Comparison of ENCODE assay signal across 1 cellular context in the genomic region with DNA sequence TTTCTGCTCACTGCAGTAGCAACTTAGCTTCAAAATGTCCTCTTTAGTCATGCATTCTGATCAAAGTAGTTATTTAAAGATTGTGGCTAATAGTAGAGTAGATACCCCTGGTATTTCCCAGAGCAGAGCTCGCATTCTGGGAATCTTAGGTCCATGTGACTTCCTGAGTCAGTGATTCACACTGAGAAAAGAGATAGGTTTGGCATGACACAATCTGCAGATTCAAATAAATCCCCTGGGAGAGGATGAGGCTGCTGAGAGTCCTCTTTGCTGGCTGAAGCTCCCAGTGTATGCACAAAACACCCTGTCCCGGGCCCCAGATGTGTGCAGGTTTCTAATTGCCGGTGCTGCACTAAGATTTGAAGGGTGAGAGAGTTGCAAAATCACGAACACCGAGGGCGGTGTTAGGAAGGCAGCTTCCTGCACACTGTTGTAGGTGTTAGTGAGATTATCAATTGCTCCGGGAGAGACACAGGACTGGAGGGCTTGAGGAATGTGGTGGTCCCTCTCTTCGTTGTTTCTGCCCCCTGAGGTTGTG.
TF ChIP-seq lines count a peak whose summit lies in the region.

No MANE protein-coding gene starts in this region.

TF ChIP-seq in GM23338, 12 proteins besides CTCF, POLR2A, EP300 and RAD21 (continued from another document):
- TF ChIP-seq, protein P1, sequence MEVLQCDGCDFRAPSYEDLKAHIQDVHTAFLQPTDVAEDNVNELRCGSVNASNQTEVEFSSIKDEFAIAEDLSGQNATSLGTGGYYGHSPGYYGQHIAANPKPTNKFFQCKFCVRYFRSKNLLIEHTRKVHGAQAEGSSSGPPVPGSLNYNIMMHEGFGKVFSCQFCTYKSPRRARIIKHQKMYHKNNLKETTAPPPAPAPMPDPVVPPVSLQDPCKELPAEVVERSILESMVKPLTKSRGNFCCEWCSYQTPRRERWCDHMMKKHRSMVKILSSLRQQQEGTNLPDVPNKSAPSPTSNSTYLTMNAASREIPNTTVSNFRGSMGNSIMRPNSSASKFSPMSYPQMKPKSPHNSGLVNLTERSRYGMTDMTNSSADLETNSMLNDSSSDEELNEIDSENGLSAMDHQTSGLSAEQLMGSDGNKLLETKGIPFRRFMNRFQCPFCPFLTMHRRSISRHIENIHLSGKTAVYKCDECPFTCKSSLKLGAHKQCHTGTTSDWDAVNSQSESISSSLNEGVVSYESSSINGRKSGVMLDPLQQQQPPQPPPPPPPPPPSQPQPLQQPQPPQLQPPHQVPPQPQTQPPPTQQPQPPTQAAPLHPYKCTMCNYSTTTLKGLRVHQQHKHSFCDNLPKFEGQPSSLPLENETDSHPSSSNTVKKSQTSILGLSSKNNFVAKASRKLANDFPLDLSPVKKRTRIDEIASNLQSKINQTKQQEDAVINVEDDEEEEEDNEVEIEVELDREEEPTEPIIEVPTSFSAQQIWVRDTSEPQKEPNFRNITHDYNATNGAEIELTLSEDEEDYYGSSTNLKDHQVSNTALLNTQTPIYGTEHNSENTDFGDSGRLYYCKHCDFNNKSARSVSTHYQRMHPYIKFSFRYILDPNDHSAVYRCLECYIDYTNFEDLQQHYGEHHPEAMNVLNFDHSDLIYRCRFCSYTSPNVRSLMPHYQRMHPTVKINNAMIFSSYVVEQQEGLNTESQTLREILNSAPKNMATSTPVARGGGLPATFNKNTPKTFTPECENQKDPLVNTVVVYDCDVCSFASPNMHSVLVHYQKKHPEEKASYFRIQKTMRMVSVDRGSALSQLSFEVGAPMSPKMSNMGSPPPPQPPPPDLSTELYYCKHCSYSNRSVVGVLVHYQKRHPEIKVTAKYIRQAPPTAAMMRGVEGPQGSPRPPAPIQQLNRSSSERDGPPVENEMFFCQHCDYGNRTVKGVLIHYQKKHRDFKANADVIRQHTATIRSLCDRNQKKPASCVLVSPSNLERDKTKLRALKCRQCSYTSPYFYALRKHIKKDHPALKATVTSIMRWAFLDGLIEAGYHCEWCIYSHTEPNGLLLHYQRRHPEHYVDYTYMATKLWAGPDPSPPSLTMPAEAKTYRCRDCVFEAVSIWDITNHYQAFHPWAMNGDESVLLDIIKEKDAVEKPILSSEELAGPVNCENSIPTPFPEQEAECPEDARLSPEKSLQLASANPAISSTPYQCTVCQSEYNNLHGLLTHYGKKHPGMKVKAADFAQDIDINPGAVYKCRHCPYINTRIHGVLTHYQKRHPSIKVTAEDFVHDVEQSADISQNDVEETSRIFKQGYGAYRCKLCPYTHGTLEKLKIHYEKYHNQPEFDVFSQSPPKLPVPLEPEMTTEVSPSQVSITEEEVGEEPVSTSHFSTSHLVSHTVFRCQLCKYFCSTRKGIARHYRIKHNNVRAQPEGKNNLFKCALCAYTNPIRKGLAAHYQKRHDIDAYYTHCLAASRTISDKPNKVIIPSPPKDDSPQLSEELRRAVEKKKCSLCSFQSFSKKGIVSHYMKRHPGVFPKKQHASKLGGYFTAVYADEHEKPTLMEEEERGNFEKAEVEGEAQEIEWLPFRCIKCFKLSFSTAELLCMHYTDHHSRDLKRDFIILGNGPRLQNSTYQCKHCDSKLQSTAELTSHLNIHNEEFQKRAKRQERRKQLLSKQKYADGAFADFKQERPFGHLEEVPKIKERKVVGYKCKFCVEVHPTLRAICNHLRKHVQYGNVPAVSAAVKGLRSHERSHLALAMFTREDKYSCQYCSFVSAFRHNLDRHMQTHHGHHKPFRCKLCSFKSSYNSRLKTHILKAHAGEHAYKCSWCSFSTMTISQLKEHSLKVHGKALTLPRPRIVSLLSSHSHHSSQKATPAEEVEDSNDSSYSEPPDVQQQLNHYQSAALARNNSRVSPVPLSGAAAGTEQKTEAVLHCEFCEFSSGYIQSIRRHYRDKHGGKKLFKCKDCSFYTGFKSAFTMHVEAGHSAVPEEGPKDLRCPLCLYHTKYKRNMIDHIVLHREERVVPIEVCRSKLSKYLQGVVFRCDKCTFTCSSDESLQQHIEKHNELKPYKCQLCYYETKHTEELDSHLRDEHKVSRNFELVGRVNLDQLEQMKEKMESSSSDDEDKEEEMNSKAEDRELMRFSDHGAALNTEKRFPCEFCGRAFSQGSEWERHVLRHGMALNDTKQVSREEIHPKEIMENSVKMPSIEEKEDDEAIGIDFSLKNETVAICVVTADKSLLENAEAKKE (CRISPR knock-in tag; IDR thresholded peaks at IDR 0.05): no peak
